Comparison of ENCODE assay signal across 1 cellular context in the genomic region with DNA sequence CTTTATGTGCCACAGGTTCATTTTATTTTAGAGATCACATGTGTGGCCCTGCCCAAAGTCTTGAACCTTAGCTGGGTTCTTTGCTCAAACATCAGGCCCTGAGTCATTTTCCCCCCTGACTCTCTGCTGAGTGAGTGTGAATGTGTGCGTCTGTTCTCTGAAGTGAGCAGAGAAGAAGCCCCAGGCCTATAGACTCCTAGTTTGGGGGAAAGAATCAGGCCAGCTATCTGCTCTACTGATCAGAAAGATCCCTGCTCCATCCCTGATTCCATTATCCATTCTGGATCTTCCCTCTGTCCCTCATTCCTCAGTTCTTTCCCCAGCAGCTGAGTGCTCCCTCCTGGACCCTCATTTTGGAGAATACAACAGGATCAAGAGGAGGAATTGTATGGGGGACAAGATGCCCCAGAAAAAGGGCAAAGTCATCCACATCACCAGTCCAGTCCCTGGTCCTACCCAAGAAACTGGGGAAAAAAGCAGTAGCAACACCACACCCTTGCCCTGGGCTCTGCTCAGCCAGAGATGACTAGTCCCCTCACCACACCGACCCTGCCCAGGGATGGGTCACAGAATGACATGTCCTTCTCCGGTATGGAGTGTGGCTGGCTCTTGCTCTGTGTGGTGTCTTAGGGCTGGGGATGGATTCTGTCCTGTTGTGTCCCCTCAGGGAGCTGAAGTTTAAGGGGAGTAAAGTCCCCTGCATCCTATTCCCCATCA.
TF ChIP-seq lines count a peak whose summit lies in the region.

No MANE protein-coding gene starts in this region.

TF ChIP-seq in endothelial cell of umbilical vein, 7 proteins besides CTCF, POLR2A, EP300 and RAD21:
- TF ChIP-seq MYC (IDR thresholded peaks at IDR 0.05; ENCODE audit: low read depth, low read length): no peak
- TF ChIP-seq JUN (IDR thresholded peaks at IDR 0.05; ENCODE audit: borderline replicate concordance, insufficient read depth, insufficient read length, low read depth): no peak
- peak; percentile 6 for TF ChIP-seq EZH2 (IDR thresholded peaks at IDR 0.05; ENCODE audit: borderline replicate concordance, low read depth, low read length, severe bottlenecking)
- TF ChIP-seq, protein P1, sequence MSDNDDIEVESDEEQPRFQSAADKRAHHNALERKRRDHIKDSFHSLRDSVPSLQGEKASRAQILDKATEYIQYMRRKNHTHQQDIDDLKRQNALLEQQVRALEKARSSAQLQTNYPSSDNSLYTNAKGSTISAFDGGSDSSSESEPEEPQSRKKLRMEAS (IDR thresholded peaks at IDR 0.05; ENCODE audit: insufficient read depth, insufficient read length): no peak
